28 cellular contexts compared by ENCODE assay signal in the genomic region with DNA sequence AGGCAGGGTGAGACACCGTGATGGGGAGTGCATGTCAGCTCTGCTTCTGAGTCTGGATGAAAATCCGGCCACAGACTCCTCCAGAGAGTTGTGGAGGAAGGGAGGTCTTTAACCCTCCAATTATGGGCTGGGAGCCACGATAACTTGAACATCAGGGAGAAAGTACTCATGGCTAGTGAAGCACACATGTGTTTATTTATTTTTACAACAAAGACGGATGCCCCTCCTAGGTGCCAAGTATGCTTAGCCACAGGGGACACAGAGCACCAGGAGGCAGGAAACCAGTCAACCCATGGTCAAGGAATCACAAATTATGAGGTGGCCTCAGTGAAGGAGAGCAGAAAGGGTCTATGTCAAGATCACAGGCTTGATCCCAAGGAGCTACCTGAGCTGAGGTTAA.
"Had no signal": no experiment of that assay in that cellular context is flagged by ENCODE, and none has a peak within 500 bp of the region (broad histone marks: within the 10 kb centered on the region; RNA-seq: fewer than 3 reads in every experiment).

No MANE protein-coding gene starts in this region.

- H3K27me3 Mint-ChIP-seq: activated CD4-positive, alpha-beta T cell treated with anti-CD3 and anti-CD28 coated beads, Interleukin-2, amount 10 ng/mL, durations not matched to agents 7 days and 5 days; activated T-cell treated with anti-CD3 and anti-CD28 coated beads, Interleukin-2, amount 50 U/mL, for 24 hours; activated T-helper 17 cell treated with anti-CD3 and anti-CD28 coated beads, Interleukin-2, amount 50 U/mL, for 72 hours; stimulated activated naive B cell treated with anti-CD40 and anti-IgM and Interleukin-4, amounts not matched to agents 10 μg/mL and 1 μg/mL and 100 μg/mL, for 72 hours had no signal

- H3K9me3 ChIP-seq: esophagus squamous epithelium, ovary, prostate gland, suprapubic skin, tibial artery had no signal

- H3K36me3 ChIP-seq: esophagus squamous epithelium, ovary, prostate gland, suprapubic skin, tibial artery had no signal

- H3K9me3 Mint-ChIP-seq: activated CD4-positive, alpha-beta memory T cell treated with anti-CD3 and anti-CD28 coated beads, Interleukin-2, amount 10 ng/mL, durations not matched to agents 7 days and 5 days; activated CD4-positive, alpha-beta T cell treated with anti-CD3 and anti-CD28 coated beads, Interleukin-2, amount 10 ng/mL, durations not matched to agents 7 days and 5 days; activated T-cell treated with anti-CD3 and anti-CD28 coated beads, Interleukin-2, amount 50 U/mL, for 24 hours; activated T-helper 17 cell treated with anti-CD3 and anti-CD28 coated beads, Interleukin-2, amount 50 U/mL, for 72 hours; dendritic cell treated with granulocyte-macrophage colony-stimulating factor and Interleukin-4, amounts not matched to agents 40 ng/mL and 50 ng/mL, for 4 days; T-helper 1 cell treated with Interleukin-12 subunit alpha and Interleukin-12 subunit beta and Interleukin-4 antibody, amounts not matched to agents 30 μg/mL and 1 μg/mL, for 36 hours had no signal

- H3K4me3 Mint-ChIP-seq: activated CD4-positive, alpha-beta memory T cell treated with anti-CD3 and anti-CD28 coated beads, Interleukin-2, amount 10 ng/mL, durations not matched to agents 7 days and 5 days; activated CD4-positive, alpha-beta T cell treated with anti-CD3 and anti-CD28 coated beads, Interleukin-2, amount 10 ng/mL, durations not matched to agents 7 days and 5 days; activated T-cell treated with anti-CD3 and anti-CD28 coated beads, Interleukin-2, amount 50 U/mL, for 24 hours; activated T-helper 17 cell treated with anti-CD3 and anti-CD28 coated beads, Interleukin-2, amount 50 U/mL, for 72 hours; dendritic cell treated with granulocyte-macrophage colony-stimulating factor and Interleukin-4, amounts not matched to agents 40 ng/mL and 50 ng/mL, for 4 days; stimulated activated naive B cell treated with anti-CD40 and anti-IgM and Interleukin-4, amounts not matched to agents 10 μg/mL and 1 μg/mL and 100 μg/mL, for 72 hours; T-helper 1 cell treated with Interleukin-12 subunit alpha and Interleukin-12 subunit beta and Interleukin-4 antibody, amounts not matched to agents 30 μg/mL and 1 μg/mL, for 36 hours had no signal

- H3K36me3 Mint-ChIP-seq: stimulated activated naive B cell treated with anti-CD40 and anti-IgM and Interleukin-4, amounts not matched to agents 10 μg/mL and 1 μg/mL and 100 μg/mL, for 72 hours had no signal

- H3K27ac ChIP-seq: esophagus squamous epithelium, ovary, prostate gland, suprapubic skin, tibial artery had no signal

- H3K4me1 Mint-ChIP-seq: activated CD4-positive, alpha-beta memory T cell treated with anti-CD3 and anti-CD28 coated beads, Interleukin-2, amount 10 ng/mL, durations not matched to agents 7 days and 5 days; activated CD4-positive, alpha-beta T cell treated with anti-CD3 and anti-CD28 coated beads, Interleukin-2, amount 10 ng/mL, durations not matched to agents 7 days and 5 days; activated T-helper 17 cell treated with anti-CD3 and anti-CD28 coated beads, Interleukin-2, amount 50 U/mL, for 72 hours; stimulated activated naive B cell treated with anti-CD40 and anti-IgM and Interleukin-4, amounts not matched to agents 10 μg/mL and 1 μg/mL and 100 μg/mL, for 72 hours had no signal

- H3K4me1 ChIP-seq: esophagus squamous epithelium, prostate gland, suprapubic skin, tibial artery had no signal

- FAIRE-seq: astrocyte, frontal cortex, keratinocyte had no signal

- DNase-seq: activated CD4-positive, alpha-beta memory T cell treated with anti-CD3 and anti-CD28 coated beads, Interleukin-2, amount 10 ng/mL, durations not matched to agents 7 days and 5 days; activated CD4-positive, alpha-beta T cell treated with anti-CD3 and anti-CD28 coated beads for 1 hour; activated CD4-positive, alpha-beta T cell treated with anti-CD3 and anti-CD28 coated beads, Interleukin-2, amount 10 ng/mL, durations not matched to agents 7 days and 5 days; activated CD8-positive, alpha-beta memory T cell treated with anti-CD3 and anti-CD28 coated beads, Interleukin-2, amount 50 U/mL, for 48 hours; activated gamma-delta T cell treated with Interleukin-2 at 50 U/mL for 16 hours; activated naive CD4-positive, alpha-beta T cell treated with anti-CD3 and anti-CD28 coated beads, Interleukin-2, amount 50 U/mL, for 16 hours; activated T-cell treated with anti-CD3 and anti-CD28 coated beads, Interleukin-2, amount 50 U/mL, for 24 hours; amniotic stem cell; caudate nucleus; esophagus squamous epithelium; left cardiac atrium; mammary epithelial cell; ovary; retina; stimulated activated CD4-positive, alpha-beta T cell treated with anti-CD3 and anti-CD28 coated beads, Interleukin-15, amount 100 ng/mL, for 24 hours; stimulated activated CD4-positive, alpha-beta T cell treated with anti-CD3 and anti-CD28 coated beads, Interleukin-2, amount 100 ng/mL, for 24 hours; stimulated activated naive B cell treated with anti-CD40 and anti-IgM and Interleukin-4, amounts not matched to agents 10 μg/mL and 1 μg/mL and 100 μg/mL, for 72 hours; T-helper 9 cell; tibial artery had no signal

- H3K4me3 ChIP-seq: esophagus squamous epithelium, ovary, prostate gland, smooth muscle cell, suprapubic skin, tibial artery had no signal

- H3K4me2 ChIP-seq: smooth muscle cell had no signal

- H3K27ac Mint-ChIP-seq: activated CD4-positive, alpha-beta memory T cell treated with anti-CD3 and anti-CD28 coated beads, Interleukin-2, amount 10 ng/mL, durations not matched to agents 7 days and 5 days; activated CD4-positive, alpha-beta T cell treated with anti-CD3 and anti-CD28 coated beads, Interleukin-2, amount 10 ng/mL, durations not matched to agents 7 days and 5 days; activated T-cell treated with anti-CD3 and anti-CD28 coated beads, Interleukin-2, amount 50 U/mL, for 24 hours; activated T-helper 17 cell treated with anti-CD3 and anti-CD28 coated beads, Interleukin-2, amount 50 U/mL, for 72 hours; dendritic cell treated with granulocyte-macrophage colony-stimulating factor and Interleukin-4, amounts not matched to agents 40 ng/mL and 50 ng/mL, for 4 days; stimulated activated naive B cell treated with anti-CD40 and anti-IgM and Interleukin-4, amounts not matched to agents 10 μg/mL and 1 μg/mL and 100 μg/mL, for 72 hours; T-helper 1 cell treated with Interleukin-12 subunit alpha and Interleukin-12 subunit beta and Interleukin-4 antibody, amounts not matched to agents 30 μg/mL and 1 μg/mL, for 36 hours had no signal

- H3K27me3 ChIP-seq: esophagus squamous epithelium, ovary, suprapubic skin, tibial artery had no signal
